ENCODE assay signal across 9 cellular contexts in genomic region chr1:162627662-162628296, GRCh38. TPM values are rescaled to one million over a fixed set of nuclear protein-coding genes. Genes with fewer than 3 reads are reported as not detected.
DNase-seq lines count a peak whose midpoint lies in the region; ATAC-seq lines count a peak whose summit lies in the region.
"Had no signal": no experiment of that assay in that cellular context is flagged by ENCODE, and none has a peak within 500 bp of the region (broad histone marks: within the 10 kb centered on the region; RNA-seq: fewer than 3 reads in every experiment).

No MANE protein-coding gene starts in this region.

- H3K27me3 ChIP-seq in CD4-positive, alpha-beta memory T cell (ENCODE audit: insufficient read depth, low read length), result no peaks in the 10 kb centered on the region

- peaks cover 0 to 3% (median 1%) of the 10 kb centered on the region in 4 donors for H3K4me1 Mint-ChIP-seq in CD4-positive, alpha-beta memory T cell
- no peaks in the 10 kb centered on the region for H3K4me1 Mint-ChIP-seq in stimulated activated effector memory CD8-positive, alpha-beta T cell treated with anti-CD3 and anti-CD28 coated beads, Interleukin-12 subunit alpha, Interleukin-12 subunit beta, amount 100 ng/mL, for 72 hours

- peaks cover 7 to 10% of the 10 kb centered on the region in 2 donors for H3K27me3 Mint-ChIP-seq in CD4-positive, alpha-beta memory T cell

- no peaks in the 10 kb centered on the region for H3K9me3 Mint-ChIP-seq in CD4-positive, alpha-beta memory T cell
- H3K9me3 Mint-ChIP-seq in stimulated activated effector memory CD8-positive, alpha-beta T cell treated with anti-CD3 and anti-CD28 coated beads, Interleukin-12 subunit alpha, Interleukin-12 subunit beta, amount 100 ng/mL, for 72 hours, result no peaks in the 10 kb centered on the region

- POLR2A ChIA-PET in CD4-positive, alpha-beta memory T cell (lab: Charles Lee; ENCODE audit: partially characterized antibody), result no interaction called here

- no peak overlapping the region for H3K4me3 Mint-ChIP-seq in CD4-positive, alpha-beta memory T cell
- H3K4me3 Mint-ChIP-seq in stimulated activated effector memory CD8-positive, alpha-beta T cell treated with anti-CD3 and anti-CD28 coated beads, Interleukin-12 subunit alpha, Interleukin-12 subunit beta, amount 100 ng/mL, for 72 hours, result no peak overlapping the region
- H3K4me3 Mint-ChIP-seq: naive thymus-derived CD4-positive, alpha-beta T cell had no signal

- no peak overlapping the region for H3K27ac Mint-ChIP-seq in CD4-positive, alpha-beta memory T cell
- H3K27ac Mint-ChIP-seq in stimulated activated effector memory CD8-positive, alpha-beta T cell treated with anti-CD3 and anti-CD28 coated beads, Interleukin-12 subunit alpha, Interleukin-12 subunit beta, amount 100 ng/mL, for 72 hours, result no peak overlapping the region
- H3K27ac Mint-ChIP-seq: naive thymus-derived CD4-positive, alpha-beta T cell had no signal

- no peak overlapping the region for H3K4me3 ChIP-seq in CD4-positive, alpha-beta memory T cell (ENCODE audit: low read length in 2 of 2)

- CTCF ChIA-PET in CD4-positive, alpha-beta memory T cell (lab: Charles Lee; ENCODE audit: partially characterized antibody), result interaction anchor here (1.3 kb wide), 2 partner anchors 10 to 14 kb away, joined by 3 read pairs; no protein-coding TSS in a partner anchor

- peak in 3 of 5 donors; percentile 2 to 13 (median 9) for DNase-seq in CD4-positive, alpha-beta memory T cell
- peak; percentile 58 for DNase-seq in HCEC 1CT
- peak; percentile 31 for DNase-seq in SKM-1 treated with dmso at 0.1 percent for 144 hours (lab: John Stamatoyannopoulos, UW; ENCODE audit: unreplicated experiment)
- DNase-seq in left colon, result no peak
- no peak for DNase-seq in stimulated activated effector memory CD8-positive, alpha-beta T cell treated with anti-CD3 and anti-CD28 coated beads, Interleukin-12 subunit alpha, Interleukin-12 subunit beta, amount 100 ng/mL, for 72 hours (ENCODE audit: low spot score in 2 of 2)
- DNase-seq in NCI-H1048 (lab: John Stamatoyannopoulos, UW), result no peak

- ATAC-seq in left colon (peak; percentile 36), GM18498 (IDR thresholded peaks at IDR 0.05; ENCODE audit: unreplicated experiment) (no peak), esophagus mucosa (no peak)
- ATAC-seq in stimulated activated effector memory CD8-positive, alpha-beta T cell treated with anti-CD3 and anti-CD28 coated beads, Interleukin-12 subunit alpha, Interleukin-12 subunit beta, amount 100 ng/mL, for 72 hours, result no peak
- ATAC-seq: naive thymus-derived CD4-positive, alpha-beta T cell had no signal

- H3K36me3 ChIP-seq in CD4-positive, alpha-beta memory T cell (ENCODE audit: insufficient read depth, low read length), result no peaks in the 10 kb centered on the region

- intact Hi-C loops in CD4-positive, alpha-beta memory T cell (cut with micrococcal nuclease), result no loop called here
- intact Hi-C loops in left colon (cut with DNase I, micrococcal nuclease), result no loop called here

- no peaks in the 10 kb centered on the region for H3K4me1 ChIP-seq in CD4-positive, alpha-beta memory T cell (ENCODE audit: insufficient read depth, low read length)

- H3K27ac ChIP-seq in CD4-positive, alpha-beta memory T cell (ENCODE audit: low read depth, low read length), result no peak overlapping the region

- no peaks in the 10 kb centered on the region for H3K9me3 ChIP-seq in CD4-positive, alpha-beta memory T cell (ENCODE audit: control insufficient read depth in 1 of 2, low read length in 2 of 2)

- H3K36me3 Mint-ChIP-seq in CD4-positive, alpha-beta memory T cell, result peaks cover 0 to 5% of the 10 kb centered on the region in 2 donors
- no peaks in the 10 kb centered on the region for H3K36me3 Mint-ChIP-seq in stimulated activated effector memory CD8-positive, alpha-beta T cell treated with anti-CD3 and anti-CD28 coated beads, Interleukin-12 subunit alpha, Interleukin-12 subunit beta, amount 100 ng/mL, for 72 hours

RNA-seq across cellular contexts. Expression of gene DDR2, which starts 4.5 kb away (rescaled TPM):
- total RNA-seq in CD4-positive, alpha-beta memory T cell, result under 1 TPM; 0.47 to 0.53 TPM
- polyA plus RNA-seq in CD4-positive, alpha-beta memory T cell, result under 1 TPM in 1 of 2 donors, not detected in 1; 0.18 TPM
- total RNA-seq in left colon (10 to 100 TPM; 18.7 to 36.9 TPM), esophagus mucosa (2.9 TPM)
- polyA plus RNA-seq: naive thymus-derived CD4-positive, alpha-beta T cell had no signal

Comparison
In these comparisons a context has a peak if more than half of its experiments do, and no peak if none do; other contexts are left out.
1. DNase-seq: peak in CD4-positive, alpha-beta memory T cell (3 of 5), HCEC 1CT (single experiment) and SKM-1 treated with dmso at 0.1 percent for 144 hours (single experiment); none in left colon (0 of 2), stimulated activated effector memory CD8-positive, alpha-beta T cell treated with anti-CD3 and anti-CD28 coated beads, Interleukin-12 subunit alpha, Interleukin-12 subunit beta, amount 100 ng/mL, for 72 hours (0 of 2) and NCI-H1048 (single experiment).